12 cellular contexts compared by ENCODE assay signal in the genomic region with DNA sequence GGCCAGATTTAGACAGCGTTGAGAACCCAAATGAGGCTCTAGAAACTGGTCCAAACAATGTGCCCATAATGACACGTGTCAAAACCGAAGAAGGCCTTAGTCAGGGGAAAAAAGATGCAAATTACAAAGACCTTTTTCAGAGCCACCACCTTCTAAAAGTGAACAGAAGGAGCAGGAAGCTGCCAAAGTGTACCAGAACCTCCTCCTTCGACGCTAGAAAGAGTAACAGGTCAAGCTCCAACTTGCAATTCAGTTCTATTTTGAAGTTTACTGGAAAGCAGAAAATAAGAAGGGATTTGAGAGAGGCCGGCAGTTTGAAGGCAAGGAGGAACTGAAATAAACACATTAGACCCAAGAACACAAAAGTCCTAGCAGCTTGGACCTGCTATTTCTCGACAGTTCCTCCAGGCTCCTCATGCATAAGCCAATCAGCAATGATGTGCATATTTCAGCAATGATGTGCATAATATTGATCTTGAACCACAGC.
A peak's percentile ranks its signal among the peaks of the same experiment; 100 is the strongest.
DNase-seq lines count a peak whose midpoint lies in the region; ATAC-seq, FAIRE-seq and TF ChIP-seq lines count a peak whose summit lies in the region.
"Had no signal": no experiment of that assay in that cellular context is flagged by ENCODE, and none has a peak within 500 bp of the region (broad histone marks: within the 10 kb centered on the region; RNA-seq: fewer than 3 reads in every experiment).

No MANE protein-coding gene starts in this region.

- ATAC-seq in GM18498 (IDR thresholded peaks at IDR 0.05; ENCODE audit: unreplicated experiment) (peak; percentile 90), GM21526 (IDR thresholded peaks at IDR 0.05; ENCODE audit: low FRiP score, unreplicated experiment) (peak; percentile 69), memory B cell (ENCODE audit: low read depth) (peak; percentile 85)
- ATAC-seq: activated CD8-positive, alpha-beta memory T cell treated with anti-CD3 and anti-CD28 coated beads, Interleukin-2, amount 10 ng/mL, durations not matched to agents 7 days and 5 days; right lobe of liver had no signal

- DNase-seq in memory B cell (ENCODE audit: low spot score in 2 of 2) (no peak), ACHN (no peak), D721Med (ENCODE audit: insufficient read length, low spot score) (no peak), DMS79 (lab: John Stamatoyannopoulos, UW) (no peak)
- DNase-seq in effector CD8-positive, alpha-beta T cell (lab: John Stamatoyannopoulos, UW), result no peak
- DNase-seq: activated CD8-positive, alpha-beta memory T cell treated with anti-CD3 and anti-CD28 coated beads, Interleukin-2, amount 10 ng/mL, durations not matched to agents 7 days and 5 days; adrenal gland; Caco-2; right lobe of liver had no signal

- H3K4me3 Mint-ChIP-seq in IgD-negative memory B cell, result peak overlapping the region; percentile 6 to 80 (median 36)
- H3K4me3 Mint-ChIP-seq in memory B cell, result peak overlapping the region; percentile 78
- H3K4me3 Mint-ChIP-seq: activated CD8-positive, alpha-beta memory T cell treated with anti-CD3 and anti-CD28 coated beads, Interleukin-2, amount 10 ng/mL, durations not matched to agents 7 days and 5 days had no signal

- H3K4me1 Mint-ChIP-seq in IgD-negative memory B cell (peaks cover 26 to 29% (median 27%) of the 10 kb centered on the region in 3 donors), memory B cell (peaks cover 34% of the 10 kb centered on the region)

- no peak for TF ChIP-seq CTCF in D721Med (IDR thresholded peaks at IDR 0.05; ENCODE audit: insufficient read depth, missing control alignments)

- H3K27me3 Mint-ChIP-seq in IgD-negative memory B cell (no peaks in the 10 kb centered on the region), memory B cell (no peaks in the 10 kb centered on the region)
- H3K27me3 Mint-ChIP-seq: activated CD8-positive, alpha-beta memory T cell treated with anti-CD3 and anti-CD28 coated beads, Interleukin-2, amount 10 ng/mL, durations not matched to agents 7 days and 5 days had no signal

- no peak for FAIRE-seq in D721Med (lab: Jason Lieb, UNC)

- H3K27ac Mint-ChIP-seq in IgD-negative memory B cell (peak overlapping the region; percentile 8 to 75 (median 58)), memory B cell (peak overlapping the region; percentile 94)
- H3K27ac Mint-ChIP-seq: activated CD8-positive, alpha-beta memory T cell treated with anti-CD3 and anti-CD28 coated beads, Interleukin-2, amount 10 ng/mL, durations not matched to agents 7 days and 5 days had no signal

- in situ Hi-C loops in ACHN (cut with HindIII; ENCODE audit: low pct_ligation_motif_present, low pct_unique_long_range_greater_than_20kb, low sequenced_read_pairs), result no loop called here

- H3K36me3 Mint-ChIP-seq in IgD-negative memory B cell (peaks cover 1% of the 10 kb centered on the region), memory B cell (peaks cover 2% of the 10 kb centered on the region)

- H3K9me3 Mint-ChIP-seq in IgD-negative memory B cell, result peaks cover 0 to 3% (median 0%) of the 10 kb centered on the region in 3 donors
- H3K9me3 Mint-ChIP-seq in memory B cell, result no peaks in the 10 kb centered on the region
